13 cellular contexts compared by ENCODE assay signal in genomic region chr5:97658116-97658900, GRCh38.
"Had no signal": no experiment of that assay in that cellular context is flagged by ENCODE, and none has a peak within 500 bp of the region (broad histone marks: within the 10 kb centered on the region; RNA-seq: fewer than 3 reads in every experiment).

No MANE protein-coding gene starts in this region.

- H3K27ac ChIP-seq: left lung, psoas muscle, upper lobe of right lung had no signal

- H3K36me3 ChIP-seq: left lung, upper lobe of right lung had no signal

- DNase-seq: activated CD4-positive, alpha-beta T cell treated with anti-CD3 and anti-CD28 coated beads for 48 hours; activated CD8-positive, alpha-beta T cell treated with anti-CD3 and anti-CD28 coated beads, Interleukin-2, amount 10 ng/mL, durations not matched to agents 7 days and 5 days; activated naive CD4-positive, alpha-beta T cell treated with Interleukin-2 at 50 U/mL for 16 hours; effector memory CD8-positive, alpha-beta T cell; erythroblast; glutamatergic neuron; left lung; mesenchymal stem cell; psoas muscle; stimulated activated CD4-positive, alpha-beta T cell treated with anti-CD3 and anti-CD28 coated beads, Interleukin-4, amount 100 ng/mL, for 1 hour; stimulated activated CD8-positive, alpha-beta memory T cell treated with anti-CD3 and anti-CD28 coated beads, Interleukin-4, amount 100 ng/mL, for 48 hours; stimulated activated naive CD8-positive, alpha-beta T cell treated with anti-CD3 and anti-CD28 coated beads, Interleukin-15, Interleukin-2, amounts not matched to agents 100 U/mL and 50 U/mL, for 24 hours; upper lobe of right lung had no signal

- H3K4me1 ChIP-seq: left lung, psoas muscle, upper lobe of right lung had no signal

- H3K4me3 ChIP-seq: left lung, psoas muscle, upper lobe of right lung had no signal

- H3K9me3 ChIP-seq: left lung, psoas muscle, upper lobe of right lung had no signal

- H3K27me3 ChIP-seq: left lung, upper lobe of right lung had no signal

- ATAC-seq: activated CD8-positive, alpha-beta T cell treated with anti-CD3 and anti-CD28 coated beads, Interleukin-2, amount 10 ng/mL, durations not matched to agents 7 days and 5 days; effector memory CD8-positive, alpha-beta T cell; left lung; psoas muscle; stimulated activated naive CD8-positive, alpha-beta T cell treated with anti-CD3 and anti-CD28 coated beads, Interleukin-15, Interleukin-2, amounts not matched to agents 100 U/mL and 50 U/mL, for 24 hours; upper lobe of right lung had no signal
